ENCODE assay signal across 19 cellular contexts in genomic region chr7:75906991-75907667, GRCh38. TPM values are rescaled to one million over a fixed set of nuclear protein-coding genes. Genes with fewer than 3 reads are reported as not detected.
DNase-seq lines count a peak whose midpoint lies in the region; ATAC-seq and TF ChIP-seq lines count a peak whose summit lies in the region.
"Had no signal": no experiment of that assay in that cellular context is flagged by ENCODE, and none has a peak within 500 bp of the region (broad histone marks: within the 10 kb centered on the region; RNA-seq: fewer than 3 reads in every experiment).

No MANE protein-coding gene starts in this region.

- no peaks in the 10 kb centered on the region for H3F3A ChIP-seq in PC-3 (ENCODE audit: low read length, unreplicated experiment)

- TF ChIP-seq CTCF in right atrium auricular region (IDR thresholded peaks at IDR 0.05), result no peak
- no peak for TF ChIP-seq CTCF in heart right ventricle (IDR thresholded peaks at IDR 0.05)
- TF ChIP-seq CTCF in mucosa of descending colon (IDR thresholded peaks at IDR 0.05), result no peak
- TF ChIP-seq CTCF in PC-3 (conservative IDR thresholded peaks at IDR 0.05; ENCODE audit: low read depth, low read length), result no peak

- H3K27ac ChIP-seq in right atrium auricular region, result no peak overlapping the region
- H3K27ac ChIP-seq in heart right ventricle, result peak overlapping the region in 4 of 10 donors; percentile 8 to 58 (median 32)
- H3K27ac ChIP-seq in PC-3 (ENCODE audit: low read length), result no peak overlapping the region
- no peak overlapping the region for H3K27ac ChIP-seq in aorta (ENCODE audit: low read depth in 1 of 2, low read length in 2 of 2)

- POLR2A ChIA-PET in PC-3 (lab: Charles Lee; ENCODE audit: unreplicated experiment), result no interaction called here

- no peak overlapping the region for H3K9ac ChIP-seq in PC-3 (ENCODE audit: low read length)

- no TSS peak for BruUV-seq in PC-3 (replicated peaks; lab: Mats Ljungman, UMichigan)

- peak; percentile 42 for ATAC-seq in Right ventricle myocardium superior (ENCODE audit: poor library complexity)
- ATAC-seq in heart right ventricle, result peak; percentile 29 to 74 (median 59)
- ATAC-seq in mucosa of descending colon, result peak; percentile 48
- ATAC-seq in PC-3, result no peak
- no peak for ATAC-seq in aorta (ENCODE audit: low FRiP score)

- H3K79me2 ChIP-seq in PC-3 (ENCODE audit: low read length), result no peaks in the 10 kb centered on the region

- H3K36me3 ChIP-seq in right atrium auricular region (no peaks in the 10 kb centered on the region), heart right ventricle (no peaks in the 10 kb centered on the region), mucosa of descending colon (ENCODE audit: low read depth) (no peaks in the 10 kb centered on the region), PC-3 (ENCODE audit: low read depth, low read length) (no peaks in the 10 kb centered on the region), aorta (ENCODE audit: control insufficient read depth in 1 of 2, insufficient read depth in 2 of 2, low read length in 1 of 2) (no peaks in the 10 kb centered on the region)
- H3K36me3 ChIP-seq: stomach had no signal

- H3K4me3 ChIP-seq in right atrium auricular region (no peak overlapping the region), heart right ventricle (no peak overlapping the region), mucosa of descending colon (no peak overlapping the region), PC-3 (ENCODE audit: low read length) (no peak overlapping the region), aorta (ENCODE audit: low read length in 2 of 2) (no peak overlapping the region)
- H3K4me3 ChIP-seq: stomach had no signal

- no peak overlapping the region for H2AFZ ChIP-seq in PC-3 (ENCODE audit: low read length)

- DNase-seq in Right ventricle myocardium superior, result no peak
- no peak for DNase-seq in right atrium auricular region (ENCODE audit: low spot score)
- peak; percentile 16 to 24 for DNase-seq in heart right ventricle
- no peak for DNase-seq in mucosa of descending colon
- DNase-seq in PC-3, result no peak
- DNase-seq in activated naive CD4-positive, alpha-beta T cell (lab: John Stamatoyannopoulos, UW), result no peak
- no peak for DNase-seq in hypothalamus (lab: John Stamatoyannopoulos, UW)
- DNase-seq in aorta, result no peak
- DNase-seq: activated CD4-positive, alpha-beta T cell treated with anti-CD3 and anti-CD28 coated beads for 4 hours; activated naive CD4-positive, alpha-beta T cell treated with anti-CD3 and anti-CD28 coated beads, Interleukin-2, amount 10 ng/mL, durations not matched to agents 7 days and 5 days; activated T-cell treated with anti-CD3 and anti-CD28 coated beads, Interleukin-2, amount 50 U/mL, for 48 hours; dorsolateral prefrontal cortex; GOT3; NCI-H1417 treated with DMSO at 0.1 percent for 48 hours; NCI-H526 treated with DMSO at 0.1 percent for 48 hours; occipital lobe; OCI-M1; SIG-M5; stomach had no signal

- intact Hi-C loops in Right ventricle myocardium superior (cut with DNase I) (no loop called here), heart right ventricle (cut with DNase I) (no loop called here), mucosa of descending colon (cut with DNase I, micrococcal nuclease) (no loop called here), PC-3 (cut with micrococcal nuclease) (no loop called here), aorta (cut with DNase I) (no loop called here)

- H3K4me2 ChIP-seq in PC-3 (ENCODE audit: low read length), result no peak overlapping the region

- WGBS in heart right ventricle, 2 donors, result 74 to 77% methylated on average over 10 of the region's 10 CpGs
- 85% methylated on average over 10 of the region's 10 CpGs for WGBS in aorta, 2 donors

- H3K4me1 ChIP-seq in right atrium auricular region, result no peaks in the 10 kb centered on the region
- H3K4me1 ChIP-seq in heart right ventricle, result peaks cover 0 to 11% (median 0%) of the 10 kb centered on the region in 9 donors
- no peaks in the 10 kb centered on the region for H3K4me1 ChIP-seq in mucosa of descending colon (ENCODE audit: low read depth)
- no peaks in the 10 kb centered on the region for H3K4me1 ChIP-seq in PC-3 (ENCODE audit: insufficient read depth, low read length)
- no peaks in the 10 kb centered on the region for H3K4me1 ChIP-seq in aorta (ENCODE audit: control insufficient read depth in 1 of 2, insufficient read depth in 2 of 2, low read length in 2 of 2)

- H3K27me3 ChIP-seq in right atrium auricular region, result no peaks in the 10 kb centered on the region
- H3K27me3 ChIP-seq in heart right ventricle, result no peaks in the 10 kb centered on the region
- H3K27me3 ChIP-seq in PC-3 (ENCODE audit: low read length), result no peaks in the 10 kb centered on the region
- H3K27me3 ChIP-seq in aorta (ENCODE audit: control insufficient read depth in 1 of 2, insufficient read depth in 2 of 2, low read length in 1 of 2), result no peaks in the 10 kb centered on the region
- H3K27me3 ChIP-seq: dorsolateral prefrontal cortex, stomach had no signal

- H3K9me3 ChIP-seq in right atrium auricular region (no peaks in the 10 kb centered on the region), heart right ventricle (peaks cover 0 to 4% (median 0%) of the 10 kb centered on the region in 11 donors), mucosa of descending colon (no peaks in the 10 kb centered on the region), PC-3 (ENCODE audit: low read length) (no peaks in the 10 kb centered on the region), aorta (ENCODE audit: control insufficient read depth, low read length) (no peaks in the 10 kb centered on the region)
- H3K9me3 ChIP-seq: stomach had no signal

- CTCF ChIA-PET in PC-3 (lab: Charles Lee), result no interaction called here

- no peaks in the 10 kb centered on the region for H4K20me1 ChIP-seq in PC-3 (ENCODE audit: low read length)

- no peaks in the 10 kb centered on the region for H3K9me2 ChIP-seq in PC-3 (replicated peaks; ENCODE audit: low read length)

RNA-seq across cellular contexts. Expression of gene POR, which starts 7.8 kb away (rescaled TPM):
- total RNA-seq in Right ventricle myocardium superior (54.7 TPM), right atrium auricular region (10 to 100 TPM; 53.4 to 85.3 TPM), heart right ventricle (100 to 1,000 TPM in 1 of 10 donors, 10 to 100 TPM in 9; 37.3 to 203 (median 59.3) TPM), mucosa of descending colon (100 to 1,000 TPM in 2 of 3 donors, 10 to 100 TPM in 1; 76.4 to 122 (median 118) TPM), PC-3 (2014; rRNA removed) (112 and 119 TPM in 2 replicates), aorta (100 to 1,000 TPM in 1 of 2 donors, 10 to 100 TPM in 1; 87.4 to 121 TPM)
- polyA plus RNA-seq in heart right ventricle (100 to 1,000 TPM; 104 to 185 TPM), aorta (10 to 100 TPM; 40.4 to 71.8 TPM)

RNA-seq across cellular contexts. Expression of gene RHBDD2, which starts 28.3 kb away (rescaled TPM):
- total RNA-seq in Right ventricle myocardium superior, result 16.3 TPM
- total RNA-seq in right atrium auricular region, result 10 to 100 TPM; 43.5 to 60.0 TPM
- total RNA-seq in heart right ventricle, result 10 to 100 TPM; 20.8 to 39.7 (median 27.4) TPM
- 10 to 100 TPM; 28.9 to 48.1 TPM for polyA plus RNA-seq in heart right ventricle
- total RNA-seq in mucosa of descending colon, result 10 to 100 TPM; 43.9 to 50.5 (median 47.3) TPM
- 42.7 and 59.1 TPM in 2 replicates for total RNA-seq in PC-3 (2014; rRNA removed)
- 10 to 100 TPM; 31.1 to 40.1 TPM for total RNA-seq in aorta
- 10 to 100 TPM; 23.9 to 71.3 TPM for polyA plus RNA-seq in aorta

Comparison
In these comparisons a context has a peak if more than half of its experiments do, and no peak if none do; other contexts are left out.
1. DNase-seq: peak in heart right ventricle (2 of 2); none in Right ventricle myocardium superior (single experiment), right atrium auricular region (single experiment), mucosa of descending colon (0 of 3), PC-3 (single experiment), activated naive CD4-positive, alpha-beta T cell (0 of 4), hypothalamus (0 of 51) and aorta (0 of 2).
2. ATAC-seq: peak in Right ventricle myocardium superior (single experiment), heart right ventricle (8 of 8) and mucosa of descending colon (single experiment); none in PC-3 (single experiment) and aorta (single experiment).